In the genomic region with DNA sequence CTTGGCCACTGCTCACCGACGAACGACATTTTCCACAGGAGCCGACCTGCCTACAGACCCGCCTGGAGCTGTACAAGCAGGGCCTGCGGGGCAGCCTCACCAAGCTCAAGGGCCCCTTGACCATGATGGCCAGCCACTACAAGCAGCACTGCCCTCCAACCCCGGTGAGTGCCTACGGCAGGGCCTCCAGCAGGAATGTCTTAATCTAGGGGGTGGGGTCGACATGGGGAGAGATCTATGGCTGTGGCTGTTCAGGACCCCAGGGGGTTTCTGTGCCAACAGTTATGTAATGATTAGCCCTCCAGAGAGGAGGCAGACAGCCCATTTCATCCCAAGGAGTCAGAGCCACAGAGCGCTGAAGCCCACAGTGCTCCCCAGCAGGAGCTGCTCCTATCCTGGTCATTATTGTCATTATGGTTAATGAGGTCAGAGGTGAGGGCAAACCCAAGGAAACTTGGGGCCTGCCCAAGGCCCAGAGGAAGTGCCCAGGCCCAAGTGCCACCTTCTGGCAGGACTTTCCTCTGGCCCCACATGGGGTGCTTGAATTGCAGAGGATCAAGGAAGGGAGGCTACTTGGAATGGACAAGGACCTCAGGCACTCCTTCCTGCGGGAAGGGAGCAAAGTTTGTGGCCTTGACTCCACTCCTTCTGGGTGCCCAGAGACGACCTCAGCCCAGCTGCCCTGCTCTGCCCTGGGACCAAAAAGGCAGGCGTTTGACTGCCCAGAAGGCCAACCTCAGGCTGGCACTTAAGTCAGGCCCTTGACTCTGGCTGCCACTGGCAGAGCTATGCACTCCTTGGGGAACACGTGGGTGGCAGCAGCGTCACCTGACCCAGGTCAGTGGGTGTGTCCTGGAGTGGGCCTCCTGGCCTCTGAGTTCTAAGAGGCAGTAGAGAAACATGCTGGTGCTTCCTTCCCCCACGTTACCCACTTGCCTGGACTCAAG, we compare ENCODE assay signal across 15 cellular contexts. TPM values are rescaled to one million over a fixed set of nuclear protein-coding genes. Genes with fewer than 3 reads are reported as not detected.
DNase-seq lines count a peak whose midpoint lies in the region; ATAC-seq and TF ChIP-seq lines count a peak whose summit lies in the region.
"Had no signal": no experiment of that assay in that cellular context is flagged by ENCODE, and none has a peak within 500 bp of the region (broad histone marks: within the 10 kb centered on the region; RNA-seq: fewer than 3 reads in every experiment).

No MANE protein-coding gene starts in this region.

- H3K4me1 Mint-ChIP-seq in T-helper 1 cell treated with Interleukin-12 subunit alpha and Interleukin-12 subunit beta and Interleukin-4 antibody, amounts not matched to agents 30 μg/mL and 1 μg/mL, for 36 hours (ENCODE audit: low read depth): peaks cover 54% of the 10 kb centered on the region

- peak overlapping the region; percentile 77 for H3K27ac Mint-ChIP-seq in T-helper 1 cell treated with Interleukin-12 subunit alpha and Interleukin-12 subunit beta and Interleukin-4 antibody, amounts not matched to agents 30 μg/mL and 1 μg/mL, for 36 hours
- H3K27ac Mint-ChIP-seq: CD14-positive monocyte had no signal

- no peaks in the 10 kb centered on the region for H4K20me1 ChIP-seq in BLaER1

- no peaks in the 10 kb centered on the region; the same call in 1 of the 2 replicates for H3K27me3 ChIP-seq in BLaER1
- no peaks in the 10 kb centered on the region for H3K27me3 ChIP-seq in adrenal gland
- H3K27me3 ChIP-seq: pancreas had no signal

- H3K4me1 ChIP-seq in BLaER1: peaks cover 38% of the 10 kb centered on the region
- no peaks in the 10 kb centered on the region for H3K4me1 ChIP-seq in adrenal gland (replicated peaks in 1 of 2)
- H3K4me1 ChIP-seq: pancreas had no signal

- ATAC-seq in GM18909 (IDR thresholded peaks at IDR 0.05; ENCODE audit: poor library complexity, unreplicated experiment): peak; percentile 44
- no peak for ATAC-seq in HG03039 (IDR thresholded peaks at IDR 0.05; ENCODE audit: unreplicated experiment)

- H3K36me3 Mint-ChIP-seq in T-helper 1 cell treated with Interleukin-12 subunit alpha and Interleukin-12 subunit beta and Interleukin-4 antibody, amounts not matched to agents 30 μg/mL and 1 μg/mL, for 36 hours (ENCODE audit: low read depth): peaks cover 7% of the 10 kb centered on the region

- WGBS in adrenal gland, 4 donors: 63 to 87% (median 81%) methylated on average over 4 to 16 of the region's 16 CpGs

- no peak overlapping the region for H3K4me3 ChIP-seq in BLaER1
- no peak overlapping the region for H3K4me3 ChIP-seq in adrenal gland
- H3K4me3 ChIP-seq: pancreas had no signal

- CTCF ChIA-PET in HEK293T (lab: Yijun Ruan, JAX): no interaction called here

- no peaks in the 10 kb centered on the region for H3K36me3 ChIP-seq in BLaER1
- H3K36me3 ChIP-seq in adrenal gland (replicated peaks in 1 of 2): no peaks in the 10 kb centered on the region
- H3K36me3 ChIP-seq: pancreas had no signal

- POLR2A ChIA-PET in HEK293T (lab: Yijun Ruan, JAX): no interaction called here

- H3K27ac ChIP-seq in BLaER1 (no peak overlapping the region), adrenal gland (no peak overlapping the region)
- H3K27ac ChIP-seq: pancreas had no signal

- H3K9me3 Mint-ChIP-seq in T-helper 1 cell treated with Interleukin-12 subunit alpha and Interleukin-12 subunit beta and Interleukin-4 antibody, amounts not matched to agents 30 μg/mL and 1 μg/mL, for 36 hours: no peaks in the 10 kb centered on the region

- H3K4me3 Mint-ChIP-seq in T-helper 1 cell treated with Interleukin-12 subunit alpha and Interleukin-12 subunit beta and Interleukin-4 antibody, amounts not matched to agents 30 μg/mL and 1 μg/mL, for 36 hours: peak overlapping the region; percentile 65
- H3K4me3 Mint-ChIP-seq: CD14-positive monocyte had no signal

- H3K9ac ChIP-seq in BLaER1: no peak overlapping the region

- TF ChIP-seq POLR2A in adrenal gland (IDR thresholded peaks at IDR 0.05): no peak

- H3K4me2 ChIP-seq in BLaER1: peak overlapping the region; percentile 34

- DNase-seq in iPS-NIHi11 (ENCODE audit: low spot score): peak; percentile 48
- no peak for DNase-seq in adrenal gland
- DNase-seq in NCI-H524 treated with DMSO at 0.1 percent for 48 hours (lab: John Stamatoyannopoulos, UW): no peak
- no peak for DNase-seq in HEK293T (ENCODE audit: extremely low spot score)
- DNase-seq: effector memory CD4-positive, alpha-beta T cell; SW 1271 had no signal

- H3K27me3 Mint-ChIP-seq in T-helper 1 cell treated with Interleukin-12 subunit alpha and Interleukin-12 subunit beta and Interleukin-4 antibody, amounts not matched to agents 30 μg/mL and 1 μg/mL, for 36 hours (ENCODE audit: low read depth): no peaks in the 10 kb centered on the region

- intact Hi-C loops in adrenal gland (cut with DNase I): no loop called here

- H3K9me3 ChIP-seq in BLaER1: no peaks in the 10 kb centered on the region
- no peaks in the 10 kb centered on the region for H3K9me3 ChIP-seq in adrenal gland (replicated peaks in 1 of 3)
- H3K9me3 ChIP-seq: pancreas had no signal

- TF ChIP-seq CTCF in adrenal gland (IDR thresholded peaks at IDR 0.05): no peak

TF ChIP-seq in HEK293T, 16 proteins besides CTCF, POLR2A, EP300 and RAD21:
- no peak for TF ChIP-seq ZNF384 (IDR thresholded peaks at IDR 0.05)
- no peak for TF ChIP-seq FOXM1 (IDR thresholded peaks at IDR 0.05; ENCODE audit: borderline replicate concordance)
- TF ChIP-seq PKNOX1 (IDR thresholded peaks at IDR 0.05): no peak
- no peak for TF ChIP-seq FOXK2 (IDR thresholded peaks at IDR 0.05)
- TF ChIP-seq BHLHE40 (IDR thresholded peaks at IDR 0.05; ENCODE audit: borderline replicate concordance): no peak
- no peak for TF ChIP-seq CTBP1 (IDR thresholded peaks at IDR 0.05; ENCODE audit: borderline replicate concordance)
- no peak for TF ChIP-seq ELF4 (IDR thresholded peaks at IDR 0.05)
- no peak for TF ChIP-seq FOXA1 (IDR thresholded peaks at IDR 0.05)
- no peak for TF ChIP-seq ARNT (IDR thresholded peaks at IDR 0.05)
- no peak for TF ChIP-seq HDGF (IDR thresholded peaks at IDR 0.05; ENCODE audit: borderline replicate concordance)
- no peak for TF ChIP-seq TARDBP (IDR thresholded peaks at IDR 0.05)
- no peak for TF ChIP-seq LEF1 (IDR thresholded peaks at IDR 0.05; ENCODE audit: borderline replicate concordance)

RNA-seq across cellular contexts. Expression of gene CSF2, which starts 1.5 kb away (rescaled TPM):
- under 1 TPM in 1 of 8 donors, not detected in 7; 0.31 TPM for total RNA-seq in adrenal gland
- polyA plus RNA-seq in adrenal gland: not detected
- total RNA-seq: HT1080, liver had no signal
- polyA plus RNA-seq: CD14-positive monocyte, liver, pancreas had no signal

RNA-seq across cellular contexts. Expression of gene IL3, which starts 14.6 kb away (rescaled TPM):
- total RNA-seq in adrenal gland: not detected
- not detected for polyA plus RNA-seq in adrenal gland
- total RNA-seq: glomerular endothelial cell, HT1080, liver, pancreas had no signal
- polyA plus RNA-seq: CD14-positive monocyte, liver, pancreas had no signal
